In genomic region chr1:161784963-161785362, GRCh38 we compare ENCODE assay signal across 20 cellular contexts.
"Had no signal": no experiment of that assay in that cellular context is flagged by ENCODE, and none has a peak within 500 bp of the region (broad histone marks: within the 10 kb centered on the region; RNA-seq: fewer than 3 reads in every experiment).

No MANE protein-coding gene starts in this region.

- DNase-seq: activated CD4-positive, alpha-beta T cell treated with anti-CD3 and anti-CD28 coated beads for 1 hour; activated CD4-positive, alpha-beta T cell treated with anti-CD3 and anti-CD28 coated beads, Interleukin-2, amount 50 U/mL, for 48 hours; activated effector memory CD4-positive, alpha-beta T cell treated with anti-CD3 and anti-CD28 coated beads, Interleukin-2, amount 50 U/mL, for 16 hours; activated naive CD8-positive, alpha-beta T cell treated with anti-CD3 and anti-CD28 coated beads for 36 hours; activated T-cell treated with anti-CD3 and anti-CD28 coated beads, Interleukin-2, amount 50 U/mL, for 48 hours; effector memory CD8-positive, alpha-beta T cell; left colon; mammary epithelial cell; stimulated activated CD4-positive, alpha-beta T cell treated with anti-CD3 and anti-CD28 coated beads, Interleukin-12 subunit alpha, Interleukin-12 subunit beta, amount 100 ng/mL, for 4 hours; stimulated activated CD4-positive, alpha-beta T cell treated with anti-CD3 and anti-CD28 coated beads, Interleukin-2, amount 100 ng/mL, for 24 hours; stimulated activated naive B cell treated with anti-CD40 and anti-IgM and Interleukin-4, amounts not matched to agents 10 μg/mL and 1 μg/mL and 100 μg/mL, for 72 hours; T-cell; T1000 had no signal

- H3K27ac ChIP-seq: SK-N-MC, tibial artery, VCaP had no signal

- H3K9me3 Mint-ChIP-seq: activated naive CD8-positive, alpha-beta T cell treated with anti-CD3 and anti-CD28 coated beads for 36 hours; brain; effector memory CD8-positive, alpha-beta T cell; natural killer cell treated with Interleukin-12 subunit alpha and Interleukin-12 subunit beta and Interleukin-15 and Interleukin-18, amount 100 ng/mL, for 72 hours; stimulated activated naive B cell treated with anti-CD40 and anti-IgM and Interleukin-4, amounts not matched to agents 10 μg/mL and 1 μg/mL and 100 μg/mL, for 72 hours; T-cell had no signal

- H3K27me3 Mint-ChIP-seq: activated naive CD8-positive, alpha-beta T cell treated with anti-CD3 and anti-CD28 coated beads for 36 hours; brain; effector memory CD8-positive, alpha-beta T cell; natural killer cell treated with Interleukin-12 subunit alpha and Interleukin-12 subunit beta and Interleukin-15 and Interleukin-18, amount 100 ng/mL, for 72 hours; progenitor cell of endocrine pancreas; stimulated activated naive B cell treated with anti-CD40 and anti-IgM and Interleukin-4, amounts not matched to agents 10 μg/mL and 1 μg/mL and 100 μg/mL, for 72 hours; T-cell had no signal

- H3K27ac Mint-ChIP-seq: activated naive CD8-positive, alpha-beta T cell treated with anti-CD3 and anti-CD28 coated beads for 36 hours; effector memory CD8-positive, alpha-beta T cell; progenitor cell of endocrine pancreas; stimulated activated naive B cell treated with anti-CD40 and anti-IgM and Interleukin-4, amounts not matched to agents 10 μg/mL and 1 μg/mL and 100 μg/mL, for 72 hours had no signal

- H3K27me3 ChIP-seq: heart left ventricle, tibial artery had no signal

- H3K4me3 Mint-ChIP-seq: activated naive CD8-positive, alpha-beta T cell treated with anti-CD3 and anti-CD28 coated beads for 36 hours; brain; effector memory CD8-positive, alpha-beta T cell; natural killer cell treated with Interleukin-12 subunit alpha and Interleukin-12 subunit beta and Interleukin-15 and Interleukin-18, amount 100 ng/mL, for 72 hours; stimulated activated naive B cell treated with anti-CD40 and anti-IgM and Interleukin-4, amounts not matched to agents 10 μg/mL and 1 μg/mL and 100 μg/mL, for 72 hours; T-cell had no signal

- H3K9me3 ChIP-seq: heart left ventricle, tibial artery had no signal

- H3K4me3 ChIP-seq: heart left ventricle, SK-N-MC, tibial artery had no signal

- H3K4me1 Mint-ChIP-seq: brain had no signal

- ATAC-seq: effector memory CD8-positive, alpha-beta T cell; left colon; natural killer cell treated with Interleukin-12 subunit alpha and Interleukin-12 subunit beta and Interleukin-15 and Interleukin-18, amount 100 ng/mL, for 72 hours; stimulated activated naive B cell treated with anti-CD40 and anti-IgM and Interleukin-4, amounts not matched to agents 10 μg/mL and 1 μg/mL and 100 μg/mL, for 72 hours; T-cell had no signal
